In genomic region chr1:145927073-145927886, GRCh38 we compare ENCODE assay signal across 1 cellular context.
TF ChIP-seq lines count a peak whose summit lies in the region.

Gene RBM8A (minus strand): TSS chr1:145927484. CDS start chr1:145927426, 58 bp downstream.

TF ChIP-seq in HepG2, 621 proteins besides CTCF, POLR2A, EP300 and RAD21 (continued from another document and continues in another):
- peak; percentile 16; the same call in 1 of the 2 replicates for TF ChIP-seq HNF1A (IDR thresholded peaks at IDR 0.05; ENCODE audit: low read depth)
- TF ChIP-seq HNF1A (CRISPR knock-in tag; IDR thresholded peaks at IDR 0.05; ENCODE audit: borderline replicate concordance), result peak; percentile 36; the same call in 1 of the 2 replicates
- no peak for TF ChIP-seq TCF12 (IDR thresholded peaks at IDR 0.05)
- TF ChIP-seq TCF12 (CRISPR knock-in tag; IDR thresholded peaks at IDR 0.05), result no peak
- no peak for TF ChIP-seq TAF15 (IDR thresholded peaks at IDR 0.05; ENCODE audit: low read depth, low read length, poor library complexity, severe bottlenecking)
- no peak for TF ChIP-seq ZBTB37 (CRISPR knock-in tag; IDR thresholded peaks at IDR 0.05)
- TF ChIP-seq PAF1 (CRISPR knock-in tag; IDR thresholded peaks at IDR 0.05), result no peak
- TF ChIP-seq, protein P1, sequence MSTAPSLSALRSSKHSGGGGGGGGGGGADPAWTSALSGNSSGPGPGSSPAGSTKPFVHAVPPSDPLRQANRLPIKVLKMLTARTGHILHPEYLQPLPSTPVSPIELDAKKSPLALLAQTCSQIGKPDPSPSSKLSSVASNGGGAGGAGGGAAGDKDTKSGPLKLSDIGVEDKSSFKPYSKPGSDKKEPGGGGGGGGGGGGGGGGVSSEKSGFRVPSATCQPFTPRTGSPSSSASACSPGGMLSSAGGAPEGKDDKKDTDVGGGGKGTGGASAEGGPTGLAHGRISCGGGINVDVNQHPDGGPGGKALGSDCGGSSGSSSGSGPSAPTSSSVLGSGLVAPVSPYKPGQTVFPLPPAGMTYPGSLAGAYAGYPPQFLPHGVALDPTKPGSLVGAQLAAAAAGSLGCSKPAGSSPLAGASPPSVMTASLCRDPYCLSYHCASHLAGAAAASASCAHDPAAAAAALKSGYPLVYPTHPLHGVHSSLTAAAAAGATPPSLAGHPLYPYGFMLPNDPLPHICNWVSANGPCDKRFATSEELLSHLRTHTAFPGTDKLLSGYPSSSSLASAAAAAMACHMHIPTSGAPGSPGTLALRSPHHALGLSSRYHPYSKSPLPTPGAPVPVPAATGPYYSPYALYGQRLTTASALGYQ (CRISPR knock-in tag; IDR thresholded peaks at IDR 0.05), result no peak
- TF ChIP-seq ZEB1 (IDR thresholded peaks at IDR 0.05; ENCODE audit: insufficient replicate concordance, low read depth), result no peak
- peak; percentile 85 for TF ChIP-seq YEATS4 (CRISPR knock-in tag; IDR thresholded peaks at IDR 0.05; ENCODE audit: borderline replicate concordance)
- TF ChIP-seq ZNF138 (CRISPR knock-in tag; IDR thresholded peaks at IDR 0.05; ENCODE audit: low read depth), result no peak
- TF ChIP-seq RAD51 (IDR thresholded peaks at IDR 0.05; ENCODE audit: borderline replicate concordance), result no peak
- no peak for TF ChIP-seq HNRNPK (IDR thresholded peaks at IDR 0.05; ENCODE audit: low read depth, low read length, poor library complexity, severe bottlenecking)
- TF ChIP-seq, protein P2, sequence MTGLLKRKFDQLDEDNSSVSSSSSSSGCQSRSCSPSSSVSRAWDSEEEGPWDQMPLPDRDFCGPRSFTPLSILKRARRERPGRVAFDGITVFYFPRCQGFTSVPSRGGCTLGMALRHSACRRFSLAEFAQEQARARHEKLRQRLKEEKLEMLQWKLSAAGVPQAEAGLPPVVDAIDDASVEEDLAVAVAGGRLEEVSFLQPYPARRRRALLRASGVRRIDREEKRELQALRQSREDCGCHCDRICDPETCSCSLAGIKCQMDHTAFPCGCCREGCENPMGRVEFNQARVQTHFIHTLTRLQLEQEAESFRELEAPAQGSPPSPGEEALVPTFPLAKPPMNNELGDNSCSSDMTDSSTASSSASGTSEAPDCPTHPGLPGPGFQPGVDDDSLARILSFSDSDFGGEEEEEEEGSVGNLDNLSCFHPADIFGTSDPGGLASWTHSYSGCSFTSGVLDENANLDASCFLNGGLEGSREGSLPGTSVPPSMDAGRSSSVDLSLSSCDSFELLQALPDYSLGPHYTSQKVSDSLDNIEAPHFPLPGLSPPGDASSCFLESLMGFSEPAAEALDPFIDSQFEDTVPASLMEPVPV (CRISPR knock-in tag; IDR thresholded peaks at IDR 0.05), result peak; percentile 30; the same call in 1 of the 2 replicates
- no peak for TF ChIP-seq ATRX (CRISPR knock-in tag; IDR thresholded peaks at IDR 0.05; ENCODE audit: borderline replicate concordance)
- TF ChIP-seq SALL1 (CRISPR knock-in tag; IDR thresholded peaks at IDR 0.05), result peak; percentile 71
- peak; percentile 62; the same call in 1 of the 2 replicates for TF ChIP-seq ESRRA (CRISPR knock-in tag; IDR thresholded peaks at IDR 0.05; ENCODE audit: low read depth)
- TF ChIP-seq ZNF616 (CRISPR knock-in tag; IDR thresholded peaks at IDR 0.05; ENCODE audit: low read depth), result 0 out of 2 replicates have a peak, but pooled peaks have one; percentile 27
- no peak for TF ChIP-seq THYN1 (CRISPR knock-in tag; IDR thresholded peaks at IDR 0.05; ENCODE audit: borderline replicate concordance, low read depth)
- no peak for TF ChIP-seq ZBED4 (CRISPR knock-in tag; IDR thresholded peaks at IDR 0.05; ENCODE audit: borderline replicate concordance)
- no peak for TF ChIP-seq MAFG (CRISPR knock-in tag; IDR thresholded peaks at IDR 0.05)
- TF ChIP-seq, protein P3, sequence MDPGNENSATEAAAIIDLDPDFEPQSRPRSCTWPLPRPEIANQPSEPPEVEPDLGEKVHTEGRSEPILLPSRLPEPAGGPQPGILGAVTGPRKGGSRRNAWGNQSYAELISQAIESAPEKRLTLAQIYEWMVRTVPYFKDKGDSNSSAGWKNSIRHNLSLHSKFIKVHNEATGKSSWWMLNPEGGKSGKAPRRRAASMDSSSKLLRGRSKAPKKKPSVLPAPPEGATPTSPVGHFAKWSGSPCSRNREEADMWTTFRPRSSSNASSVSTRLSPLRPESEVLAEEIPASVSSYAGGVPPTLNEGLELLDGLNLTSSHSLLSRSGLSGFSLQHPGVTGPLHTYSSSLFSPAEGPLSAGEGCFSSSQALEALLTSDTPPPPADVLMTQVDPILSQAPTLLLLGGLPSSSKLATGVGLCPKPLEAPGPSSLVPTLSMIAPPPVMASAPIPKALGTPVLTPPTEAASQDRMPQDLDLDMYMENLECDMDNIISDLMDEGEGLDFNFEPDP (CRISPR knock-in tag; conservative IDR thresholded peaks at IDR 0.05), result no peak
- TF ChIP-seq KLF12 (CRISPR knock-in tag; IDR thresholded peaks at IDR 0.05; ENCODE audit: borderline replicate concordance), result 0 out of 2 replicates have a peak, but pooled peaks have one; percentile 39
- TF ChIP-seq HOXA3 (CRISPR knock-in tag; IDR thresholded peaks at IDR 0.05), result peak; percentile 94
- TF ChIP-seq, protein P4, sequence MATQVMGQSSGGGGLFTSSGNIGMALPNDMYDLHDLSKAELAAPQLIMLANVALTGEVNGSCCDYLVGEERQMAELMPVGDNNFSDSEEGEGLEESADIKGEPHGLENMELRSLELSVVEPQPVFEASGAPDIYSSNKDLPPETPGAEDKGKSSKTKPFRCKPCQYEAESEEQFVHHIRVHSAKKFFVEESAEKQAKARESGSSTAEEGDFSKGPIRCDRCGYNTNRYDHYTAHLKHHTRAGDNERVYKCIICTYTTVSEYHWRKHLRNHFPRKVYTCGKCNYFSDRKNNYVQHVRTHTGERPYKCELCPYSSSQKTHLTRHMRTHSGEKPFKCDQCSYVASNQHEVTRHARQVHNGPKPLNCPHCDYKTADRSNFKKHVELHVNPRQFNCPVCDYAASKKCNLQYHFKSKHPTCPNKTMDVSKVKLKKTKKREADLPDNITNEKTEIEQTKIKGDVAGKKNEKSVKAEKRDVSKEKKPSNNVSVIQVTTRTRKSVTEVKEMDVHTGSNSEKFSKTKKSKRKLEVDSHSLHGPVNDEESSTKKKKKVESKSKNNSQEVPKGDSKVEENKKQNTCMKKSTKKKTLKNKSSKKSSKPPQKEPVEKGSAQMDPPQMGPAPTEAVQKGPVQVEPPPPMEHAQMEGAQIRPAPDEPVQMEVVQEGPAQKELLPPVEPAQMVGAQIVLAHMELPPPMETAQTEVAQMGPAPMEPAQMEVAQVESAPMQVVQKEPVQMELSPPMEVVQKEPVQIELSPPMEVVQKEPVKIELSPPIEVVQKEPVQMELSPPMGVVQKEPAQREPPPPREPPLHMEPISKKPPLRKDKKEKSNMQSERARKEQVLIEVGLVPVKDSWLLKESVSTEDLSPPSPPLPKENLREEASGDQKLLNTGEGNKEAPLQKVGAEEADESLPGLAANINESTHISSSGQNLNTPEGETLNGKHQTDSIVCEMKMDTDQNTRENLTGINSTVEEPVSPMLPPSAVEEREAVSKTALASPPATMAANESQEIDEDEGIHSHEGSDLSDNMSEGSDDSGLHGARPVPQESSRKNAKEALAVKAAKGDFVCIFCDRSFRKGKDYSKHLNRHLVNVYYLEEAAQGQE (IDR thresholded peaks at IDR 0.05; ENCODE audit: borderline replicate concordance in 1 of 2, low read depth in 1 of 2, low read length in 2 of 2), result 0 out of 4 replicates have a peak, but pooled peaks of 1 of the 2 experiments have one; percentile 20
- no peak for TF ChIP-seq GTF3A (CRISPR knock-in tag; conservative IDR thresholded peaks at IDR 0.05)
- TF ChIP-seq, protein P5, sequence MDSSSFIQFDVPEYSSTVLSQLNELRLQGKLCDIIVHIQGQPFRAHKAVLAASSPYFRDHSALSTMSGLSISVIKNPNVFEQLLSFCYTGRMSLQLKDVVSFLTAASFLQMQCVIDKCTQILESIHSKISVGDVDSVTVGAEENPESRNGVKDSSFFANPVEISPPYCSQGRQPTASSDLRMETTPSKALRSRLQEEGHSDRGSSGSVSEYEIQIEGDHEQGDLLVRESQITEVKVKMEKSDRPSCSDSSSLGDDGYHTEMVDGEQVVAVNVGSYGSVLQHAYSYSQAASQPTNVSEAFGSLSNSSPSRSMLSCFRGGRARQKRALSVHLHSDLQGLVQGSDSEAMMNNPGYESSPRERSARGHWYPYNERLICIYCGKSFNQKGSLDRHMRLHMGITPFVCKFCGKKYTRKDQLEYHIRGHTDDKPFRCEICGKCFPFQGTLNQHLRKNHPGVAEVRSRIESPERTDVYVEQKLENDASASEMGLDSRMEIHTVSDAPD (CRISPR knock-in tag; IDR thresholded peaks at IDR 0.05), result no peak; the same call in 1 of the 2 replicates
- TF ChIP-seq TSC22D2 (CRISPR knock-in tag; IDR thresholded peaks at IDR 0.05; ENCODE audit: borderline replicate concordance), result no peak; the same call in 1 of the 2 replicates
- TF ChIP-seq ASH2L (IDR thresholded peaks at IDR 0.05; ENCODE audit: insufficient read length, low read depth, low read length), result peak; percentile 98
- TF ChIP-seq THAP11 (CRISPR knock-in tag; IDR thresholded peaks at IDR 0.05), result peak; percentile 91
- TF ChIP-seq MYC (CRISPR knock-in tag; IDR thresholded peaks at IDR 0.05; ENCODE audit: borderline replicate concordance), result peak; percentile 57; the same call in 1 of the 2 replicates
- TF ChIP-seq ZNF605 (CRISPR knock-in tag; IDR thresholded peaks at IDR 0.05), result peak; percentile 90
- no peak for TF ChIP-seq MATR3 (CRISPR knock-in tag; IDR thresholded peaks at IDR 0.05)
- peak; percentile 59 for TF ChIP-seq ZFY (CRISPR knock-in tag; IDR thresholded peaks at IDR 0.05)
- TF ChIP-seq, protein P6, sequence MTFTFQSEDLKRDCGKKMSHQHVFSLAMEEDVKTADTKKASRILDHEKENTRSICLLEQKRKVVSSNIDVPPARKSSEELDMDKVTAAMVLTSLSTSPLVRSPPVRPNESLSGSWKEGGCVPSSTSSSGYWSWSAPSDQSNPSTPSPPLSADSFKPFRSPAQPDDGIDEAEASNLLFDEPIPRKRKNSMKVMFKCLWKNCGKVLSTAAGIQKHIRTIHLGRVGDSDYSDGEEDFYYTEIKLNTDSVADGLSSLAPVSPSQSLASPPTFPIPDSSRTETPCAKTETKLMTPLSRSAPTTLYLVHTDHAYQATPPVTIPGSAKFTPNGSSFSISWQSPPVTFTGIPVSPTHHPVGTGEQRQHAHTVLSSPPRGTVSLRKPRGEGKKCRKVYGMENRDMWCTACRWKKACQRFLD (CRISPR knock-in tag; IDR thresholded peaks at IDR 0.05; ENCODE audit: borderline replicate concordance), result no peak; the same call in 1 of the 2 replicates
